Comparison of ENCODE assay signal across 26 cellular contexts in the genomic region with DNA sequence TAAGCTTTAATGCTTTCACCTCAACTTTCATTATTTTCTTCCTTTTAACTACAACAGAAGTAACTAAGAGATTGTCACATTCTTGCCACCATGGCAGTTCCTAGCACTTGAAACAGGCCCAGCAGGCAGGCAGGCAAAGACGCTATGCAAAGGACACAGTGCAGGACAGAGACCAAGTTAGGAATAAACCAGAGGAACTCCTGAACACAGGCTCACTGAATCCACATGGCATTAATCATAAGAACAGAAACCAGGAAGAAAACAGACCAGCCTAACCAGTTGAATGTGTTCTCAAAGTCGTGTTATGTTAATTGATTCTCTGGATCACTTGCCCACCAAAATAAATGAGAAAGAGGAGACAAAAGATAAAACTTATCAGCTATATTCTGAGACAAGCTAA.
A peak's percentile ranks its signal among the peaks of the same experiment; 100 is the strongest.
DNase-seq lines count a peak whose midpoint lies in the region; ATAC-seq, FAIRE-seq and TF ChIP-seq lines count a peak whose summit lies in the region.
"Had no signal": no experiment of that assay in that cellular context is flagged by ENCODE, and none has a peak within 500 bp of the region (broad histone marks: within the 10 kb centered on the region; RNA-seq: fewer than 3 reads in every experiment).

No MANE protein-coding gene starts in this region.

- H2BK20ac ChIP-seq in H1 (ENCODE audit: low read length), result no peak overlapping the region

- H3K14ac ChIP-seq in H1 (ENCODE audit: insufficient read length), result no peak overlapping the region

- no peak overlapping the region for H3K18ac ChIP-seq in H1 (ENCODE audit: extremely low read depth, low read length)

- no peaks in the 10 kb centered on the region for H3K27me3 ChIP-seq in H1 (replicated peaks in 1 of 4; ENCODE audit: control insufficient read depth in 3 of 4, extremely low read depth in 1 of 4, insufficient read depth in 3 of 4, low read length in 3 of 4)
- no peaks in the 10 kb centered on the region for H3K27me3 ChIP-seq in CD4-positive, alpha-beta memory T cell (ENCODE audit: insufficient read depth, low read length)
- H3K27me3 ChIP-seq: dorsolateral prefrontal cortex, left lung had no signal

- no peak overlapping the region for H2BK5ac ChIP-seq in H1 (ENCODE audit: low read depth, low read length)

- no peak for TF ChIP-seq EP300 in H1 (IDR thresholded peaks at IDR 0.05; ENCODE audit: borderline replicate concordance in 1 of 2, low read depth in 2 of 2, low read length in 2 of 2)

- no peaks in the 10 kb centered on the region for H4K20me1 ChIP-seq in H1 (replicated peaks in 1 of 2; ENCODE audit: control insufficient read depth in 1 of 2, insufficient read depth in 2 of 2, low read length in 2 of 2)

- no peak overlapping the region for H3K23ac ChIP-seq in H1 (ENCODE audit: insufficient read length)

- peaks cover 0 to 5% (median 0%) of the 10 kb centered on the region in 8 donors for H3K9me3 Mint-ChIP-seq in CD4-positive, alpha-beta memory T cell
- H3K9me3 Mint-ChIP-seq in activated T-helper 17 cell treated with anti-CD3 and anti-CD28 coated beads, Interleukin-2, amount 50 U/mL, for 72 hours, result no peaks in the 10 kb centered on the region
- H3K9me3 Mint-ChIP-seq: natural killer cell treated with Interleukin-12 subunit alpha and Interleukin-12 subunit beta and Interleukin-15 and Interleukin-18, amount 100 ng/mL, for 72 hours had no signal

- H3K27ac ChIP-seq in C4-2B, result peak overlapping the region; percentile 52; the same call in 1 of the 2 replicates
- H3K27ac ChIP-seq in H1 (ENCODE audit: low read depth, low read length), result no peak overlapping the region
- H3K27ac ChIP-seq in CD4-positive, alpha-beta memory T cell (ENCODE audit: low read depth, low read length), result no peak overlapping the region
- H3K27ac ChIP-seq: dorsolateral prefrontal cortex, left lung had no signal

- DNase-seq in HT-29 (ENCODE audit: low spot score), result peak; percentile 71
- no peak for DNase-seq in H1 (ENCODE audit: low read depth in 1 of 2, low spot score in 2 of 2)
- DNase-seq in mucosa of gallbladder (ENCODE audit: low spot score), result peak; percentile 31
- no peak for DNase-seq in RKO (ENCODE audit: low spot score)
- DNase-seq in CD4-positive, alpha-beta memory T cell, result no peak
- DNase-seq in HTR-8/SVneo (ENCODE audit: insufficient read length, low spot score), result no peak
- DNase-seq: activated CD4-positive, alpha-beta T cell treated with anti-CD3 and anti-CD28 coated beads, Interleukin-2, amount 50 U/mL, for 48 hours; activated CD4-positive, CD25-positive, alpha-beta regulatory T cell; activated CD8-positive, alpha-beta memory T cell treated with anti-CD3 and anti-CD28 coated beads, Interleukin-2, amount 50 U/mL, for 48 hours; cerebellar nuclear complex; COR-L47; DND-41; dorsolateral prefrontal cortex; H7; head of caudate nucleus; left lung; NCI-H1105; NCI-H1930; NCI-H345; SHP77; T-helper 9 cell had no signal

- H3K79me1 ChIP-seq in H1 (ENCODE audit: low read depth, low read length), result no peaks in the 10 kb centered on the region

- TF ChIP-seq CTCF in C4-2B (conservative IDR thresholded peaks at IDR 0.05) (no peak), H1 (IDR thresholded peaks at IDR 0.05; ENCODE audit: control extremely low read depth in 1 of 3, insufficient read depth in 1 of 3, low read depth in 1 of 3, low read length in 3 of 3) (no peak)

- no peak overlapping the region for H3K56ac ChIP-seq in H1 (replicated peaks; ENCODE audit: insufficient read length, low read depth, low read length)

- no peak for TF ChIP-seq RAD21 in H1 (IDR thresholded peaks at IDR 0.05 in 1 of 2, conservative IDR thresholded peaks at IDR 0.05 in 1 of 2; ENCODE audit: low read depth in 2 of 2, low read length in 2 of 2)

- POLR2A ChIA-PET in H1 (lab: Charles Lee; ENCODE audit: partially characterized antibody), result interaction anchor here (1.2 kb wide), 1 partner anchor 14 kb away, joined by 3 read pairs; no protein-coding TSS in a partner anchor
- POLR2A ChIA-PET in CD4-positive, alpha-beta memory T cell (lab: Charles Lee; ENCODE audit: partially characterized antibody), result no interaction called here

- H3K27me3 Mint-ChIP-seq in CD4-positive, alpha-beta memory T cell, result peaks cover 2 to 6% of the 10 kb centered on the region in 2 donors
- peaks cover 25% of the 10 kb centered on the region for H3K27me3 Mint-ChIP-seq in activated T-helper 17 cell treated with anti-CD3 and anti-CD28 coated beads, Interleukin-2, amount 50 U/mL, for 72 hours
- H3K27me3 Mint-ChIP-seq: natural killer cell treated with Interleukin-12 subunit alpha and Interleukin-12 subunit beta and Interleukin-15 and Interleukin-18, amount 100 ng/mL, for 72 hours had no signal

- H3K36me3 Mint-ChIP-seq in CD4-positive, alpha-beta memory T cell, result no peaks in the 10 kb centered on the region
- no peaks in the 10 kb centered on the region for H3K36me3 Mint-ChIP-seq in activated T-helper 17 cell treated with anti-CD3 and anti-CD28 coated beads, Interleukin-2, amount 50 U/mL, for 72 hours (ENCODE audit: low read depth)
- H3K36me3 Mint-ChIP-seq: natural killer cell treated with Interleukin-12 subunit alpha and Interleukin-12 subunit beta and Interleukin-15 and Interleukin-18, amount 100 ng/mL, for 72 hours had no signal

- WGBS in H1 (ENCODE audit: extremely low coverage in 1 of 2, insufficient coverage in 1 of 2, insufficient read length in 1 of 2, insufficient replicate concordance in 2 of 2, low coverage in 1 of 2, low lambda C conversion rate in 2 of 2, missing lambda C conversion rate in 1 of 2), 2 experiments, result 72% methylated on average over 2 of the region's 2 CpGs; no CpG with 5 or more reads in 1 of the 2 experiments

- H3K36me3 ChIP-seq in H1 (ENCODE audit: control insufficient read depth in 2 of 4, insufficient read depth in 4 of 4, low read length in 3 of 4), result no peaks in the 10 kb centered on the region
- H3K36me3 ChIP-seq in CD4-positive, alpha-beta memory T cell (ENCODE audit: insufficient read depth, low read length), result no peaks in the 10 kb centered on the region
- H3K36me3 ChIP-seq: left lung had no signal

- H4K8ac ChIP-seq in H1 (ENCODE audit: extremely low read depth, insufficient read depth, low read length), result no peak overlapping the region

- no peak overlapping the region for H4K5ac ChIP-seq in H1 (ENCODE audit: insufficient read length, low read depth, low read length)

- H3K27ac Mint-ChIP-seq in CD4-positive, alpha-beta memory T cell, result no peak overlapping the region
- no peak overlapping the region for H3K27ac Mint-ChIP-seq in activated T-helper 17 cell treated with anti-CD3 and anti-CD28 coated beads, Interleukin-2, amount 50 U/mL, for 72 hours
- H3K27ac Mint-ChIP-seq: natural killer cell treated with Interleukin-12 subunit alpha and Interleukin-12 subunit beta and Interleukin-15 and Interleukin-18, amount 100 ng/mL, for 72 hours had no signal

- H2BK12ac ChIP-seq in H1 (ENCODE audit: low read depth, low read length), result no peak overlapping the region

- no peaks in the 10 kb centered on the region for H3K79me2 ChIP-seq in H1 (ENCODE audit: control insufficient read depth in 1 of 2, insufficient read depth in 2 of 2, low read length in 2 of 2)

- no peak overlapping the region for H3K4me2 ChIP-seq in H1 (ENCODE audit: insufficient read depth in 1 of 2, low read depth in 2 of 2, low read length in 2 of 2)

- no peak overlapping the region for H4K91ac ChIP-seq in H1 (replicated peaks; ENCODE audit: insufficient read length, low read length)

- intact Hi-C loops in CD4-positive, alpha-beta memory T cell (cut with micrococcal nuclease), result no loop called here

- CTCF ChIA-PET in H1 (lab: Charles Lee; ENCODE audit: partially characterized antibody), result interaction anchor here (1.0 to 1.4 kb wide), 3 partner anchors 10 to 15 kb away, joined by 3 to 5 read pairs (median 4); no protein-coding TSS in a partner anchor
- CTCF ChIA-PET in CD4-positive, alpha-beta memory T cell (lab: Charles Lee; ENCODE audit: partially characterized antibody), result no interaction called here

- H3K23me2 ChIP-seq in H1 (ENCODE audit: low read depth, low read length), result no peaks in the 10 kb centered on the region

- H3K4me1 Mint-ChIP-seq in CD4-positive, alpha-beta memory T cell, result no peaks in the 10 kb centered on the region
- H3K4me1 Mint-ChIP-seq in activated T-helper 17 cell treated with anti-CD3 and anti-CD28 coated beads, Interleukin-2, amount 50 U/mL, for 72 hours, result no peaks in the 10 kb centered on the region

- no peak for ATAC-seq in activated T-helper 17 cell treated with anti-CD3 and anti-CD28 coated beads, Interleukin-2, amount 50 U/mL, for 72 hours (replicated peaks)
- ATAC-seq: HepG2; left lung; natural killer cell treated with Interleukin-12 subunit alpha and Interleukin-12 subunit beta and Interleukin-15 and Interleukin-18, amount 100 ng/mL, for 72 hours had no signal

- no peak overlapping the region for H3K9ac ChIP-seq in H1 (replicated peaks in 1 of 4; ENCODE audit: extremely low read depth in 1 of 4, low read depth in 3 of 4, low read length in 3 of 4)

- FAIRE-seq in H1 (lab: Jason Lieb, UNC) (no peak), HTR-8/SVneo (lab: Jason Lieb, UNC) (no peak)
- FAIRE-seq: GM12891, HepG2 had no signal

- no peak overlapping the region for H2AK5ac ChIP-seq in H1 (ENCODE audit: low read depth, low read length)

- peaks cover 0 to 2% of the 10 kb centered on the region in 2 experiments; a peak in 1 of 4 replicates for H3K9me3 ChIP-seq in H1 (ENCODE audit: insufficient read depth in 2 of 2, low read depth in 1 of 2, low read length in 1 of 2)
- H3K9me3 ChIP-seq in CD4-positive, alpha-beta memory T cell (ENCODE audit: control insufficient read depth in 1 of 2, low read length in 2 of 2), result no peaks in the 10 kb centered on the region

- H2BK120ac ChIP-seq in H1 (replicated peaks; ENCODE audit: low read depth, low read length), result no peak overlapping the region

- H3K4ac ChIP-seq in H1 (replicated peaks; ENCODE audit: insufficient read length, low read depth, low read length), result no peak overlapping the region

- H3K4me3 ChIP-seq in H1 (ENCODE audit: extremely low read depth in 1 of 4, insufficient read depth in 2 of 4, low read depth in 3 of 4, low read length in 4 of 4), result no peak overlapping the region
- no peak overlapping the region for H3K4me3 ChIP-seq in CD4-positive, alpha-beta memory T cell (ENCODE audit: low read length in 2 of 2)
- H3K4me3 ChIP-seq: dorsolateral prefrontal cortex, left lung had no signal

- H3K4me1 ChIP-seq in H1 (replicated peaks in 1 of 4; ENCODE audit: control insufficient read depth in 3 of 4, insufficient read depth in 4 of 4, low read length in 3 of 4), result peaks cover 0 to 3% (median 0%) of the 10 kb centered on the region in 4 experiments; a peak in 3 of 7 replicates
- no peaks in the 10 kb centered on the region for H3K4me1 ChIP-seq in CD4-positive, alpha-beta memory T cell (ENCODE audit: insufficient read depth, low read length)
- H3K4me1 ChIP-seq: left lung had no signal

- no peak for TF ChIP-seq POLR2A in H1 (IDR thresholded peaks at IDR 0.05; ENCODE audit: control extremely low read depth in 1 of 2, low read depth in 2 of 2, low read length in 2 of 2)

- H3K4me3 Mint-ChIP-seq in CD4-positive, alpha-beta memory T cell, result no peak overlapping the region
- no peak overlapping the region for H3K4me3 Mint-ChIP-seq in activated T-helper 17 cell treated with anti-CD3 and anti-CD28 coated beads, Interleukin-2, amount 50 U/mL, for 72 hours
- H3K4me3 Mint-ChIP-seq: natural killer cell treated with Interleukin-12 subunit alpha and Interleukin-12 subunit beta and Interleukin-15 and Interleukin-18, amount 100 ng/mL, for 72 hours had no signal

- no peak overlapping the region for H2BK15ac ChIP-seq in H1 (ENCODE audit: low read length)

- peak overlapping the region; percentile 59; the same call in 1 of the 2 replicates for H2AFZ ChIP-seq in H1 (ENCODE audit: low read length)

Comparison
In these comparisons a context has a peak if more than half of its experiments do, and no peak if none do; other contexts are left out.
1. DNase-seq: peak in HT-29 (single experiment) and mucosa of gallbladder (single experiment); none in H1 (0 of 2), RKO (single experiment), CD4-positive, alpha-beta memory T cell (0 of 5) and HTR-8/SVneo (single experiment).